ENCODE assay signal across 29 cellular contexts in the genomic region with DNA sequence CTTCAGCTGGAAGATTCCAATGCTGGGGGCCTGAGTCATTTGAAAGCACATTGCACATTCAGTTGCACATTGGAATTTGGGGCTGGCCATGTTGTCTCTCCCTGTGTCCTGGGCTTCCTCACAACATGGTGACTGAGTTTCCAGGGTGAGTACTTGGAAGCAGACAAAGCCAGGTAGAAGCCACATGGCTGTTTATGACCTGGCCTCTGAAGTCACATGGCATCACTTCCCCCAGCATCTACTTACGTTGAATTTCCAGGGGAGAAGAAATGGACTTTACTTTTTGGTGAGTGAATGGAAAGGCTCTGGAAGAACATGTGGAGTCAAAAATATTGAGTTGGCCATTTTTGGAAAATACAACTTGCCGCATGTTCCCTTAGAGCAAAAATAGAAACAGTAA.
"Had no signal": no experiment of that assay in that cellular context is flagged by ENCODE, and none has a peak within 500 bp of the region (broad histone marks: within the 10 kb centered on the region; RNA-seq: fewer than 3 reads in every experiment).

No MANE protein-coding gene starts in this region.

- H3K36me3 ChIP-seq: neural progenitor cell, neutrophil, ovary, pancreas, prostate gland, right atrium auricular region, sigmoid colon, spleen had no signal

- H3K9me3 ChIP-seq: neutrophil, ovary, pancreas, prostate gland had no signal

- H3K4me3 ChIP-seq: neural progenitor cell, ovary, pancreas, prostate gland, psoas muscle, right atrium auricular region, sigmoid colon, skin epidermis, smooth muscle cell, spleen had no signal

- H3K4me1 ChIP-seq: pancreas, parathyroid adenoma, prostate gland, psoas muscle, right atrium auricular region, sigmoid colon, spleen had no signal

- DNase-seq: naive B cell; naive thymus-derived CD4-positive, alpha-beta T cell; naive thymus-derived CD8-positive, alpha-beta T cell; natural killer cell; nephron progenitor cell; nucleus accumbens; occipital lobe; ovary; pancreas; posterior cingulate gyrus; psoas muscle; retina; right cardiac atrium; sigmoid colon; small intestine; spleen; stimulated activated CD4-positive, alpha-beta T cell treated with anti-CD3 and anti-CD28 coated beads, Interleukin-12 subunit alpha, Interleukin-12 subunit beta, amount 100 ng/mL, for 4 hours; stimulated activated CD4-positive, alpha-beta T cell treated with anti-CD3 and anti-CD28 coated beads, Interleukin-15, amount 100 ng/mL, for 24 hours; stimulated activated CD4-positive, alpha-beta T cell treated with anti-CD3 and anti-CD28 coated beads, Interleukin-1b, Interleukin-23, amount 100 ng/mL, for 48 hours; stimulated activated CD4-positive, alpha-beta T cell treated with anti-CD3 and anti-CD28 coated beads, Interleukin-2, amount 100 ng/mL, for 24 hours had no signal

- H3K4me2 ChIP-seq: neural progenitor cell, smooth muscle cell had no signal

- FAIRE-seq: pancreas, small intestine had no signal

- H3K27me3 ChIP-seq: neural progenitor cell, ovary, pancreas, right atrium auricular region, sigmoid colon had no signal

- H2AFZ ChIP-seq: neural progenitor cell, parathyroid adenoma had no signal

- H3K27ac ChIP-seq: neural progenitor cell, neutrophil, ovary, pancreas, parathyroid adenoma, prostate gland, psoas muscle, right atrium auricular region, sigmoid colon, skin epidermis, spleen had no signal

- H3K9ac ChIP-seq: neural progenitor cell, parathyroid adenoma had no signal

- ATAC-seq: naive thymus-derived CD4-positive, alpha-beta T cell; naive thymus-derived CD8-positive, alpha-beta T cell; natural killer cell; natural killer cell treated with Interleukin-12 subunit alpha and Interleukin-12 subunit beta and Interleukin-15 and Interleukin-18, amount 100 ng/mL, for 72 hours; pancreas; psoas muscle; right cardiac atrium; sciatic nerve had no signal

- H3K79me2 ChIP-seq: parathyroid adenoma had no signal
